1 cellular context compared by ENCODE assay signal in genomic region chr5:176373100-176373818, GRCh38.
TF ChIP-seq lines count a peak whose summit lies in the region.

No MANE protein-coding gene starts in this region.

TF ChIP-seq in K562, 482 proteins besides CTCF, POLR2A, EP300 and RAD21 (continued from another document and continues in another):
- TF ChIP-seq, protein P1, sequence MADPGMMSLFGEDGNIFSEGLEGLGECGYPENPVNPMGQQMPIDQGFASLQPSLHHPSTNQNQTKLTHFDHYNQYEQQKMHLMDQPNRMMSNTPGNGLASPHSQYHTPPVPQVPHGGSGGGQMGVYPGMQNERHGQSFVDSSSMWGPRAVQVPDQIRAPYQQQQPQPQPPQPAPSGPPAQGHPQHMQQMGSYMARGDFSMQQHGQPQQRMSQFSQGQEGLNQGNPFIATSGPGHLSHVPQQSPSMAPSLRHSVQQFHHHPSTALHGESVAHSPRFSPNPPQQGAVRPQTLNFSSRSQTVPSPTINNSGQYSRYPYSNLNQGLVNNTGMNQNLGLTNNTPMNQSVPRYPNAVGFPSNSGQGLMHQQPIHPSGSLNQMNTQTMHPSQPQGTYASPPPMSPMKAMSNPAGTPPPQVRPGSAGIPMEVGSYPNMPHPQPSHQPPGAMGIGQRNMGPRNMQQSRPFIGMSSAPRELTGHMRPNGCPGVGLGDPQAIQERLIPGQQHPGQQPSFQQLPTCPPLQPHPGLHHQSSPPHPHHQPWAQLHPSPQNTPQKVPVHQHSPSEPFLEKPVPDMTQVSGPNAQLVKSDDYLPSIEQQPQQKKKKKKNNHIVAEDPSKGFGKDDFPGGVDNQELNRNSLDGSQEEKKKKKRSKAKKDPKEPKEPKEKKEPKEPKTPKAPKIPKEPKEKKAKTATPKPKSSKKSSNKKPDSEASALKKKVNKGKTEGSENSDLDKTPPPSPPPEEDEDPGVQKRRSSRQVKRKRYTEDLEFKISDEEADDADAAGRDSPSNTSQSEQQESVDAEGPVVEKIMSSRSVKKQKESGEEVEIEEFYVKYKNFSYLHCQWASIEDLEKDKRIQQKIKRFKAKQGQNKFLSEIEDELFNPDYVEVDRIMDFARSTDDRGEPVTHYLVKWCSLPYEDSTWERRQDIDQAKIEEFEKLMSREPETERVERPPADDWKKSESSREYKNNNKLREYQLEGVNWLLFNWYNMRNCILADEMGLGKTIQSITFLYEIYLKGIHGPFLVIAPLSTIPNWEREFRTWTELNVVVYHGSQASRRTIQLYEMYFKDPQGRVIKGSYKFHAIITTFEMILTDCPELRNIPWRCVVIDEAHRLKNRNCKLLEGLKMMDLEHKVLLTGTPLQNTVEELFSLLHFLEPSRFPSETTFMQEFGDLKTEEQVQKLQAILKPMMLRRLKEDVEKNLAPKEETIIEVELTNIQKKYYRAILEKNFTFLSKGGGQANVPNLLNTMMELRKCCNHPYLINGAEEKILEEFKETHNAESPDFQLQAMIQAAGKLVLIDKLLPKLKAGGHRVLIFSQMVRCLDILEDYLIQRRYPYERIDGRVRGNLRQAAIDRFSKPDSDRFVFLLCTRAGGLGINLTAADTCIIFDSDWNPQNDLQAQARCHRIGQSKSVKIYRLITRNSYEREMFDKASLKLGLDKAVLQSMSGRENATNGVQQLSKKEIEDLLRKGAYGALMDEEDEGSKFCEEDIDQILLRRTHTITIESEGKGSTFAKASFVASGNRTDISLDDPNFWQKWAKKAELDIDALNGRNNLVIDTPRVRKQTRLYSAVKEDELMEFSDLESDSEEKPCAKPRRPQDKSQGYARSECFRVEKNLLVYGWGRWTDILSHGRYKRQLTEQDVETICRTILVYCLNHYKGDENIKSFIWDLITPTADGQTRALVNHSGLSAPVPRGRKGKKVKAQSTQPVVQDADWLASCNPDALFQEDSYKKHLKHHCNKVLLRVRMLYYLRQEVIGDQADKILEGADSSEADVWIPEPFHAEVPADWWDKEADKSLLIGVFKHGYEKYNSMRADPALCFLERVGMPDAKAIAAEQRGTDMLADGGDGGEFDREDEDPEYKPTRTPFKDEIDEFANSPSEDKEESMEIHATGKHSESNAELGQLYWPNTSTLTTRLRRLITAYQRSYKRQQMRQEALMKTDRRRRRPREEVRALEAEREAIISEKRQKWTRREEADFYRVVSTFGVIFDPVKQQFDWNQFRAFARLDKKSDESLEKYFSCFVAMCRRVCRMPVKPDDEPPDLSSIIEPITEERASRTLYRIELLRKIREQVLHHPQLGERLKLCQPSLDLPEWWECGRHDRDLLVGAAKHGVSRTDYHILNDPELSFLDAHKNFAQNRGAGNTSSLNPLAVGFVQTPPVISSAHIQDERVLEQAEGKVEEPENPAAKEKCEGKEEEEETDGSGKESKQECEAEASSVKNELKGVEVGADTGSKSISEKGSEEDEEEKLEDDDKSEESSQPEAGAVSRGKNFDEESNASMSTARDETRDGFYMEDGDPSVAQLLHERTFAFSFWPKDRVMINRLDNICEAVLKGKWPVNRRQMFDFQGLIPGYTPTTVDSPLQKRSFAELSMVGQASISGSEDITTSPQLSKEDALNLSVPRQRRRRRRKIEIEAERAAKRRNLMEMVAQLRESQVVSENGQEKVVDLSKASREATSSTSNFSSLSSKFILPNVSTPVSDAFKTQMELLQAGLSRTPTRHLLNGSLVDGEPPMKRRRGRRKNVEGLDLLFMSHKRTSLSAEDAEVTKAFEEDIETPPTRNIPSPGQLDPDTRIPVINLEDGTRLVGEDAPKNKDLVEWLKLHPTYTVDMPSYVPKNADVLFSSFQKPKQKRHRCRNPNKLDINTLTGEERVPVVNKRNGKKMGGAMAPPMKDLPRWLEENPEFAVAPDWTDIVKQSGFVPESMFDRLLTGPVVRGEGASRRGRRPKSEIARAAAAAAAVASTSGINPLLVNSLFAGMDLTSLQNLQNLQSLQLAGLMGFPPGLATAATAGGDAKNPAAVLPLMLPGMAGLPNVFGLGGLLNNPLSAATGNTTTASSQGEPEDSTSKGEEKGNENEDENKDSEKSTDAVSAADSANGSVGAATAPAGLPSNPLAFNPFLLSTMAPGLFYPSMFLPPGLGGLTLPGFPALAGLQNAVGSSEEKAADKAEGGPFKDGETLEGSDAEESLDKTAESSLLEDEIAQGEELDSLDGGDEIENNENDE (IDR thresholded peaks at IDR 0.05; ENCODE audit: low read depth, low read length) = no peak
- TF ChIP-seq POLR2G (IDR thresholded peaks at IDR 0.05; ENCODE audit: low read depth, low read length) = no peak
- TF ChIP-seq NR2C2 (CRISPR knock-in tag; IDR thresholded peaks at IDR 0.05) = no peak
- TF ChIP-seq NR2C2 (tag; IDR thresholded peaks at IDR 0.05) = no peak; the same call in 1 of the 2 replicates
- no peak for TF ChIP-seq SMAD2 (IDR thresholded peaks at IDR 0.05; ENCODE audit: low read depth, low read length)
- TF ChIP-seq FOS (IDR thresholded peaks at IDR 0.05; ENCODE audit: extremely low read depth, insufficient read length) = no peak
- TF ChIP-seq ESRRA (IDR thresholded peaks at IDR 0.05; ENCODE audit: borderline replicate concordance, low read depth) = no peak
- no peak for TF ChIP-seq LCOR (CRISPR knock-in tag; IDR thresholded peaks at IDR 0.05)
- TF ChIP-seq, protein P2, sequence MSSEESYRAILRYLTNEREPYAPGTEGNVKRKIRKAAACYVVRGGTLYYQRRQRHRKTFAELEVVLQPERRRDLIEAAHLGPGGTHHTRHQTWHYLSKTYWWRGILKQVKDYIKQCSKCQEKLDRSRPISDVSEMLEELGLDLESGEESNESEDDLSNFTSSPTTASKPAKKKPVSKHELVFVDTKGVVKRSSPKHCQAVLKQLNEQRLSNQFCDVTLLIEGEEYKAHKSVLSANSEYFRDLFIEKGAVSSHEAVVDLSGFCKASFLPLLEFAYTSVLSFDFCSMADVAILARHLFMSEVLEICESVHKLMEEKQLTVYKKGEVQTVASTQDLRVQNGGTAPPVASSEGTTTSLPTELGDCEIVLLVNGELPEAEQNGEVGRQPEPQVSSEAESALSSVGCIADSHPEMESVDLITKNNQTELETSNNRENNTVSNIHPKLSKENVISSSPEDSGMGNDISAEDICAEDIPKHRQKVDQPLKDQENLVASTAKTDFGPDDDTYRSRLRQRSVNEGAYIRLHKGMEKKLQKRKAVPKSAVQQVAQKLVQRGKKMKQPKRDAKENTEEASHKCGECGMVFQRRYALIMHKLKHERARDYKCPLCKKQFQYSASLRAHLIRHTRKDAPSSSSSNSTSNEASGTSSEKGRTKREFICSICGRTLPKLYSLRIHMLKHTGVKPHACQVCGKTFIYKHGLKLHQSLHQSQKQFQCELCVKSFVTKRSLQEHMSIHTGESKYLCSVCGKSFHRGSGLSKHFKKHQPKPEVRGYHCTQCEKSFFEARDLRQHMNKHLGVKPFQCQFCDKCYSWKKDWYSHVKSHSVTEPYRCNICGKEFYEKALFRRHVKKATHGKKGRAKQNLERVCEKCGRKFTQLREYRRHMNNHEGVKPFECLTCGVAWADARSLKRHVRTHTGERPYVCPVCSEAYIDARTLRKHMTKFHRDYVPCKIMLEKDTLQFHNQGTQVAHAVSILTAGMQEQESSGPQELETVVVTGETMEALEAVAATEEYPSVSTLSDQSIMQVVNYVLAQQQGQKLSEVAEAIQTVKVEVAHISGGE (CRISPR knock-in tag; IDR thresholded peaks at IDR 0.05) = 0 out of 6 replicates have a peak, but pooled peaks of 1 of the 3 experiments have one; percentile 32
- no peak for TF ChIP-seq FOXP1 (CRISPR knock-in tag; IDR thresholded peaks at IDR 0.05)
- TF ChIP-seq HMGN3 (IDR thresholded peaks at IDR 0.05; ENCODE audit: borderline replicate concordance, extremely low read depth, insufficient read length, low read depth, low read length) = no peak
- no peak for TF ChIP-seq TRIM28 (IDR thresholded peaks at IDR 0.05)
- TF ChIP-seq, protein P3, sequence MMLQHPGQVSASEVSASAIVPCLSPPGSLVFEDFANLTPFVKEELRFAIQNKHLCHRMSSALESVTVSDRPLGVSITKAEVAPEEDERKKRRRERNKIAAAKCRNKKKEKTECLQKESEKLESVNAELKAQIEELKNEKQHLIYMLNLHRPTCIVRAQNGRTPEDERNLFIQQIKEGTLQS (IDR thresholded peaks at IDR 0.05) = no peak
- TF ChIP-seq, protein P3 (CRISPR knock-in tag; conservative IDR thresholded peaks at IDR 0.05) = no peak
- no peak for TF ChIP-seq ZNF644 (tag; IDR thresholded peaks at IDR 0.05; ENCODE audit: low read depth)
- TF ChIP-seq ZNF766 (CRISPR knock-in tag; conservative IDR thresholded peaks at IDR 0.05) = 0 out of 2 replicates have a peak, but pooled peaks have one; percentile 58
- TF ChIP-seq, protein P4, sequence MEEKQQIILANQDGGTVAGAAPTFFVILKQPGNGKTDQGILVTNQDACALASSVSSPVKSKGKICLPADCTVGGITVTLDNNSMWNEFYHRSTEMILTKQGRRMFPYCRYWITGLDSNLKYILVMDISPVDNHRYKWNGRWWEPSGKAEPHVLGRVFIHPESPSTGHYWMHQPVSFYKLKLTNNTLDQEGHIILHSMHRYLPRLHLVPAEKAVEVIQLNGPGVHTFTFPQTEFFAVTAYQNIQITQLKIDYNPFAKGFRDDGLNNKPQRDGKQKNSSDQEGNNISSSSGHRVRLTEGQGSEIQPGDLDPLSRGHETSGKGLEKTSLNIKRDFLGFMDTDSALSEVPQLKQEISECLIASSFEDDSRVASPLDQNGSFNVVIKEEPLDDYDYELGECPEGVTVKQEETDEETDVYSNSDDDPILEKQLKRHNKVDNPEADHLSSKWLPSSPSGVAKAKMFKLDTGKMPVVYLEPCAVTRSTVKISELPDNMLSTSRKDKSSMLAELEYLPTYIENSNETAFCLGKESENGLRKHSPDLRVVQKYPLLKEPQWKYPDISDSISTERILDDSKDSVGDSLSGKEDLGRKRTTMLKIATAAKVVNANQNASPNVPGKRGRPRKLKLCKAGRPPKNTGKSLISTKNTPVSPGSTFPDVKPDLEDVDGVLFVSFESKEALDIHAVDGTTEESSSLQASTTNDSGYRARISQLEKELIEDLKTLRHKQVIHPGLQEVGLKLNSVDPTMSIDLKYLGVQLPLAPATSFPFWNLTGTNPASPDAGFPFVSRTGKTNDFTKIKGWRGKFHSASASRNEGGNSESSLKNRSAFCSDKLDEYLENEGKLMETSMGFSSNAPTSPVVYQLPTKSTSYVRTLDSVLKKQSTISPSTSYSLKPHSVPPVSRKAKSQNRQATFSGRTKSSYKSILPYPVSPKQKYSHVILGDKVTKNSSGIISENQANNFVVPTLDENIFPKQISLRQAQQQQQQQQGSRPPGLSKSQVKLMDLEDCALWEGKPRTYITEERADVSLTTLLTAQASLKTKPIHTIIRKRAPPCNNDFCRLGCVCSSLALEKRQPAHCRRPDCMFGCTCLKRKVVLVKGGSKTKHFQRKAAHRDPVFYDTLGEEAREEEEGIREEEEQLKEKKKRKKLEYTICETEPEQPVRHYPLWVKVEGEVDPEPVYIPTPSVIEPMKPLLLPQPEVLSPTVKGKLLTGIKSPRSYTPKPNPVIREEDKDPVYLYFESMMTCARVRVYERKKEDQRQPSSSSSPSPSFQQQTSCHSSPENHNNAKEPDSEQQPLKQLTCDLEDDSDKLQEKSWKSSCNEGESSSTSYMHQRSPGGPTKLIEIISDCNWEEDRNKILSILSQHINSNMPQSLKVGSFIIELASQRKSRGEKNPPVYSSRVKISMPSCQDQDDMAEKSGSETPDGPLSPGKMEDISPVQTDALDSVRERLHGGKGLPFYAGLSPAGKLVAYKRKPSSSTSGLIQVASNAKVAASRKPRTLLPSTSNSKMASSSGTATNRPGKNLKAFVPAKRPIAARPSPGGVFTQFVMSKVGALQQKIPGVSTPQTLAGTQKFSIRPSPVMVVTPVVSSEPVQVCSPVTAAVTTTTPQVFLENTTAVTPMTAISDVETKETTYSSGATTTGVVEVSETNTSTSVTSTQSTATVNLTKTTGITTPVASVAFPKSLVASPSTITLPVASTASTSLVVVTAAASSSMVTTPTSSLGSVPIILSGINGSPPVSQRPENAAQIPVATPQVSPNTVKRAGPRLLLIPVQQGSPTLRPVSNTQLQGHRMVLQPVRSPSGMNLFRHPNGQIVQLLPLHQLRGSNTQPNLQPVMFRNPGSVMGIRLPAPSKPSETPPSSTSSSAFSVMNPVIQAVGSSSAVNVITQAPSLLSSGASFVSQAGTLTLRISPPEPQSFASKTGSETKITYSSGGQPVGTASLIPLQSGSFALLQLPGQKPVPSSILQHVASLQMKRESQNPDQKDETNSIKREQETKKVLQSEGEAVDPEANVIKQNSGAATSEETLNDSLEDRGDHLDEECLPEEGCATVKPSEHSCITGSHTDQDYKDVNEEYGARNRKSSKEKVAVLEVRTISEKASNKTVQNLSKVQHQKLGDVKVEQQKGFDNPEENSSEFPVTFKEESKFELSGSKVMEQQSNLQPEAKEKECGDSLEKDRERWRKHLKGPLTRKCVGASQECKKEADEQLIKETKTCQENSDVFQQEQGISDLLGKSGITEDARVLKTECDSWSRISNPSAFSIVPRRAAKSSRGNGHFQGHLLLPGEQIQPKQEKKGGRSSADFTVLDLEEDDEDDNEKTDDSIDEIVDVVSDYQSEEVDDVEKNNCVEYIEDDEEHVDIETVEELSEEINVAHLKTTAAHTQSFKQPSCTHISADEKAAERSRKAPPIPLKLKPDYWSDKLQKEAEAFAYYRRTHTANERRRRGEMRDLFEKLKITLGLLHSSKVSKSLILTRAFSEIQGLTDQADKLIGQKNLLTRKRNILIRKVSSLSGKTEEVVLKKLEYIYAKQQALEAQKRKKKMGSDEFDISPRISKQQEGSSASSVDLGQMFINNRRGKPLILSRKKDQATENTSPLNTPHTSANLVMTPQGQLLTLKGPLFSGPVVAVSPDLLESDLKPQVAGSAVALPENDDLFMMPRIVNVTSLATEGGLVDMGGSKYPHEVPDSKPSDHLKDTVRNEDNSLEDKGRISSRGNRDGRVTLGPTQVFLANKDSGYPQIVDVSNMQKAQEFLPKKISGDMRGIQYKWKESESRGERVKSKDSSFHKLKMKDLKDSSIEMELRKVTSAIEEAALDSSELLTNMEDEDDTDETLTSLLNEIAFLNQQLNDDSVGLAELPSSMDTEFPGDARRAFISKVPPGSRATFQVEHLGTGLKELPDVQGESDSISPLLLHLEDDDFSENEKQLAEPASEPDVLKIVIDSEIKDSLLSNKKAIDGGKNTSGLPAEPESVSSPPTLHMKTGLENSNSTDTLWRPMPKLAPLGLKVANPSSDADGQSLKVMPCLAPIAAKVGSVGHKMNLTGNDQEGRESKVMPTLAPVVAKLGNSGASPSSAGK (IDR thresholded peaks at IDR 0.05) = peak; percentile 31
- TF ChIP-seq NFXL1 (CRISPR knock-in tag; IDR thresholded peaks at IDR 0.05) = no peak
- no peak for TF ChIP-seq ZNF274 (IDR thresholded peaks at IDR 0.05; ENCODE audit: borderline replicate concordance, low read depth, low read length)
- no peak for TF ChIP-seq MTA1 (IDR thresholded peaks at IDR 0.05; ENCODE audit: borderline replicate concordance)
- no peak for TF ChIP-seq ARHGAP35 (IDR thresholded peaks at IDR 0.05; ENCODE audit: partially characterized antibody)
- TF ChIP-seq MEIS2 (IDR thresholded peaks at IDR 0.05; ENCODE audit: partially characterized antibody) = peak; percentile 51
- TF ChIP-seq ZNF57 (CRISPR knock-in tag; IDR thresholded peaks at IDR 0.05) = no peak
- TF ChIP-seq BACH1 (tag; IDR thresholded peaks at IDR 0.05) = peak; percentile 41; the same call in 1 of the 2 replicates
- TF ChIP-seq MAFF (IDR thresholded peaks at IDR 0.05; ENCODE audit: low read length) = no peak
- no peak for TF ChIP-seq NFE2 (IDR thresholded peaks at IDR 0.05; ENCODE audit: low read depth)
- TF ChIP-seq ZNF143 (CRISPR knock-in tag; IDR thresholded peaks at IDR 0.05) = peak; percentile 67
